9 cellular contexts compared by ENCODE assay signal in genomic region chr7:23276381-23276780, GRCh38. TPM values are rescaled to one million over a fixed set of nuclear protein-coding genes. Genes with fewer than 3 reads are reported as not detected.
DNase-seq lines count a peak whose midpoint lies in the region; ATAC-seq and TF ChIP-seq lines count a peak whose summit lies in the region.
"Had no signal": no experiment of that assay in that cellular context is flagged by ENCODE, and none has a peak within 500 bp of the region (broad histone marks: within the 10 kb centered on the region; RNA-seq: fewer than 3 reads in every experiment).

No MANE protein-coding gene starts in this region.

- intact Hi-C loops in left ventricle myocardium superior (cut with micrococcal nuclease), result no loop called here

- ATAC-seq in GM21619 (IDR thresholded peaks at IDR 0.05; ENCODE audit: unreplicated experiment) (no peak), left ventricle myocardium superior (no peak)

- peak; percentile 18 for TF ChIP-seq CTCF in GM10266 (IDR thresholded peaks at IDR 0.05; ENCODE audit: control insufficient read depth, insufficient read depth, low read depth, missing control alignments)

- DNase-seq in GM10266 (ENCODE audit: extremely low spot score) (no peak), LHCN-M2 (ENCODE audit: low read depth) (peak; percentile 36), SW480 (ENCODE audit: low spot score) (peak; percentile 21), left kidney (ENCODE audit: low read depth, low spot score) (peak; percentile 18), left ventricle myocardium superior (no peak)
- no peak for DNase-seq in stimulated activated CD4-positive, alpha-beta T cell treated with anti-CD3 and anti-CD28 coated beads, Interleukin-2, amount 100 ng/mL, for 48 hours
- DNase-seq: activated effector memory CD4-positive, alpha-beta T cell treated with Interleukin-2 at 50 U/mL for 16 hours; cortex of kidney had no signal

RNA-seq across cellular contexts. Expression of gene MALSU1, which starts 22.8 kb away (rescaled TPM):
- 72.8 and 76.8 TPM in 2 replicates for total RNA-seq in LHCN-M2 (2014; rRNA removed)
- 102 TPM for polyA plus RNA-seq in LHCN-M2 (2012)
- total RNA-seq in left ventricle myocardium superior, result 123 TPM

RNA-seq across cellular contexts. Expression of gene GPNMB, which starts 29.8 kb away (rescaled TPM):
- 135 and 206 TPM in 2 replicates for total RNA-seq in LHCN-M2 (2014; rRNA removed)
- 154 TPM for polyA plus RNA-seq in LHCN-M2 (2012)
- total RNA-seq in left ventricle myocardium superior, result 339 TPM

Comparison
In these comparisons a context has a peak if more than half of its experiments do, and no peak if none do; other contexts are left out.
1. DNase-seq: peak in LHCN-M2 (single experiment), SW480 (single experiment) and left kidney (single experiment); none in GM10266 (single experiment), stimulated activated CD4-positive, alpha-beta T cell treated with anti-CD3 and anti-CD28 coated beads, Interleukin-2, amount 100 ng/mL, for 48 hours (0 of 2) and left ventricle myocardium superior (single experiment).